Comparison of ENCODE assay signal across 2 cellular contexts in genomic region chr6:106694343-106694742, GRCh38.
A peak's percentile ranks its signal among the peaks of the same experiment; 100 is the strongest.
TF ChIP-seq lines count a peak whose summit lies in the region.

No MANE protein-coding gene starts in this region.

TF ChIP-seq in HepG2, 621 proteins besides CTCF, POLR2A, EP300 and RAD21:
- TF ChIP-seq CBFB (CRISPR knock-in tag; IDR thresholded peaks at IDR 0.05) (no peak), ZBTB33 (CRISPR knock-in tag; IDR thresholded peaks at IDR 0.05) (0 out of 2 replicates have a peak, but pooled peaks have one; percentile 18)

TF ChIP-seq in H1, 55 proteins besides CTCF, POLR2A, EP300 and RAD21:
- TF ChIP-seq ZNF274 (IDR thresholded peaks at IDR 0.05; ENCODE audit: borderline replicate concordance, extremely low read depth, low read length) (no peak), USF2 (IDR thresholded peaks at IDR 0.05; ENCODE audit: low read length) (no peak), CREB1 (IDR thresholded peaks at IDR 0.05) (no peak), TAF7 (optimal IDR thresholded peaks at IDR 0.05; ENCODE audit: borderline replicate concordance, low read depth, low read length) (no peak), SIN3A (conservative IDR thresholded peaks at IDR 0.05 in 1 of 2, IDR thresholded peaks at IDR 0.05 in 1 of 2; ENCODE audit: low read depth in 1 of 2, low read length in 2 of 2) (no peak), CBX5 (IDR thresholded peaks at IDR 0.05; ENCODE audit: low read depth, low read length) (no peak), HDAC2 (IDR thresholded peaks at IDR 0.05; ENCODE audit: borderline replicate concordance in 1 of 2, low read depth in 2 of 2, low read length in 2 of 2) (no peak), SRF (IDR thresholded peaks at IDR 0.05; ENCODE audit: low read depth, low read length) (no peak)
